24 cellular contexts compared by ENCODE assay signal in the genomic region with DNA sequence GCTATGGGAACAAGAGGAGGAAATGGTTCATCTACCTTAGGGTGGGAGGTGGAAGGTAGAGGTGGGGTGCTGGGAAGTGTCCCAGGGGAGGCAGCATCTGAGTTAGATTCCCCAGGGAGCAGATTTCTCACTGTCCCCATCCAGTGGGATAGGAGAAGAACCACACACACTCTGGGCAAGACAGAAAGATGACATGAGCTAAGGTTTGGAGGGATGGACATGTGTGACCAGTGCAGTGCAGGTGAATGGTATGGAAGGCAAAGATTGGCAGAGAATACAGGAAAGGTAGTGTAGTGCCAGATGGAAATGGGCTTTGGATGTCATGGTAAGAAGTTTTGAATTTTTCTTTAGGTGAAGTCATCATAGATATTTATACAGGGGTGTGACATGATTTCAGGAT. TPM values are rescaled to one million over a fixed set of nuclear protein-coding genes. Genes with fewer than 3 reads are reported as not detected.
DNase-seq lines count a peak whose midpoint lies in the region; ATAC-seq and TF ChIP-seq lines count a peak whose summit lies in the region.
"Had no signal": no experiment of that assay in that cellular context is flagged by ENCODE, and none has a peak within 500 bp of the region (broad histone marks: within the 10 kb centered on the region; RNA-seq: fewer than 3 reads in every experiment).

No MANE protein-coding gene starts in this region.

- H3K4me1 Mint-ChIP-seq in activated T-cell treated with anti-CD3 and anti-CD28 coated beads, Interleukin-2, amount 50 U/mL, for 72 hours (ENCODE audit: low read depth) = peaks cover 12% of the 10 kb centered on the region
- H3K4me1 Mint-ChIP-seq: CD8-positive, alpha-beta memory T cell had no signal

- DNase-seq in activated T-cell treated with anti-CD3 and anti-CD28 coated beads, Interleukin-2, amount 50 U/mL, for 72 hours = no peak
- no peak for DNase-seq in activated T-cell treated with anti-CD3 and anti-CD28 coated beads for 4 hours
- no peak for DNase-seq in RWPE2 (ENCODE audit: low spot score)
- no peak for DNase-seq in epithelial cell of prostate (ENCODE audit: low read depth, low spot score)
- no peak for DNase-seq in DMS153 treated with DMSO at 0.1 percent for 48 hours (lab: John Stamatoyannopoulos, UW; ENCODE audit: unreplicated experiment)
- DNase-seq in HT-29 (ENCODE audit: low spot score) = no peak
- DNase-seq: CD8-positive, alpha-beta memory T cell; DMS53; EL; GF-D8; HFFc6; NCI-H1105; NCI-H146; NCI-H2029; NCI-H226; NCI-H510A treated with DMSO at 0.1 percent for 48 hours; NCI-H774; NK-92 treated with Interleukin-12 subunit alpha and Interleukin-12 subunit beta, amount 100 ng/mL, for 24 hours had no signal

- H3K36me3 Mint-ChIP-seq in activated T-cell treated with anti-CD3 and anti-CD28 coated beads, Interleukin-2, amount 50 U/mL, for 72 hours (ENCODE audit: insufficient read depth in 2 of 2) = no peaks in the 10 kb centered on the region

- H3K27ac ChIP-seq in RWPE2 (ENCODE audit: poor library complexity, severe bottlenecking) = peak overlapping the region; percentile 7
- H3K27ac ChIP-seq in epithelial cell of prostate = peak overlapping the region; percentile 35
- peak overlapping the region; percentile 4 to 13 for H3K27ac ChIP-seq in liver (ENCODE audit: low read depth in 1 of 2, low read length in 2 of 2)
- H3K27ac ChIP-seq: C4-2B, SJSA1 had no signal

- TF ChIP-seq RAD21 in liver (IDR thresholded peaks at IDR 0.05) = no peak

- ATAC-seq in activated T-cell treated with anti-CD3 and anti-CD28 coated beads, Interleukin-2, amount 50 U/mL, for 72 hours (replicated peaks in 1 of 2) = no peak
- ATAC-seq in RWPE2 (ENCODE audit: low read depth) (no peak), HG02973 (IDR thresholded peaks at IDR 0.05; ENCODE audit: unreplicated experiment) (no peak)
- ATAC-seq: Panc1 had no signal

- peaks cover 6% of the 10 kb centered on the region for H3K27me3 Mint-ChIP-seq in activated T-cell treated with anti-CD3 and anti-CD28 coated beads, Interleukin-2, amount 50 U/mL, for 72 hours (ENCODE audit: low read depth)
- H3K27me3 Mint-ChIP-seq: IgD-negative memory B cell had no signal

- no peaks in the 10 kb centered on the region for H3K9me3 Mint-ChIP-seq in activated T-cell treated with anti-CD3 and anti-CD28 coated beads, Interleukin-2, amount 50 U/mL, for 72 hours
- H3K9me3 Mint-ChIP-seq: CD8-positive, alpha-beta memory T cell; HFFc6; IgD-negative memory B cell had no signal

- H3K4me1 ChIP-seq in RWPE2 (ENCODE audit: insufficient read depth, poor library complexity, severe bottlenecking) (peaks cover 12% of the 10 kb centered on the region), liver (ENCODE audit: control insufficient read depth in 4 of 4, insufficient read depth in 4 of 4, low read length in 3 of 4) (peaks cover 4 to 28% (median 13%) of the 10 kb centered on the region in 4 donors)
- H3K4me1 ChIP-seq: SJSA1 had no signal

- peak overlapping the region in 1 of 2 donors; percentile 69 for H3K4me3 Mint-ChIP-seq in activated T-cell treated with anti-CD3 and anti-CD28 coated beads, Interleukin-2, amount 50 U/mL, for 72 hours
- H3K4me3 Mint-ChIP-seq: CD8-positive, alpha-beta memory T cell; HFFc6; IgD-negative memory B cell had no signal

- no peaks in the 10 kb centered on the region for H3K9me3 ChIP-seq in RWPE2 (ENCODE audit: severe bottlenecking)
- H3K9me3 ChIP-seq in liver (ENCODE audit: control insufficient read depth in 4 of 4, low read length in 3 of 4) = no peaks in the 10 kb centered on the region
- H3K9me3 ChIP-seq: SJSA1 had no signal

- H3K4me3 ChIP-seq in RWPE2 (ENCODE audit: severe bottlenecking) (no peak overlapping the region), liver (ENCODE audit: low read depth in 1 of 3, low read length in 3 of 3) (no peak overlapping the region)
- H3K4me3 ChIP-seq: SJSA1 had no signal

- TF ChIP-seq CTCF in RWPE2 (IDR thresholded peaks at IDR 0.05; ENCODE audit: poor library complexity, severe bottlenecking) (no peak), liver (IDR thresholded peaks at IDR 0.05; ENCODE audit: low read depth, low read length, missing input control) (no peak)

- no peak overlapping the region for H3K9ac ChIP-seq in liver (ENCODE audit: low read depth in 1 of 2, low read length in 2 of 2)

- H3K27me3 ChIP-seq in RWPE2 (ENCODE audit: insufficient read depth, poor library complexity, severe bottlenecking) (no peaks in the 10 kb centered on the region), liver (ENCODE audit: control insufficient read depth in 4 of 4, insufficient read depth in 4 of 4, low read length in 3 of 4) (no peaks in the 10 kb centered on the region)
- H3K27me3 ChIP-seq: SJSA1 had no signal

- H3K36me3 ChIP-seq in RWPE2 (ENCODE audit: low read depth) = no peaks in the 10 kb centered on the region
- no peaks in the 10 kb centered on the region for H3K36me3 ChIP-seq in liver (ENCODE audit: control insufficient read depth in 4 of 4, insufficient read depth in 3 of 4, low read depth in 1 of 4, low read length in 3 of 4)

- H3K27ac Mint-ChIP-seq in activated T-cell treated with anti-CD3 and anti-CD28 coated beads, Interleukin-2, amount 50 U/mL, for 72 hours = peak overlapping the region; percentile 44
- H3K27ac Mint-ChIP-seq: HFFc6, IgD-negative memory B cell had no signal

TF ChIP-seq in liver, 16 proteins besides CTCF, POLR2A, EP300 and RAD21:
- no peak for TF ChIP-seq JUND (IDR thresholded peaks at IDR 0.05)
- TF ChIP-seq, protein P1, sequence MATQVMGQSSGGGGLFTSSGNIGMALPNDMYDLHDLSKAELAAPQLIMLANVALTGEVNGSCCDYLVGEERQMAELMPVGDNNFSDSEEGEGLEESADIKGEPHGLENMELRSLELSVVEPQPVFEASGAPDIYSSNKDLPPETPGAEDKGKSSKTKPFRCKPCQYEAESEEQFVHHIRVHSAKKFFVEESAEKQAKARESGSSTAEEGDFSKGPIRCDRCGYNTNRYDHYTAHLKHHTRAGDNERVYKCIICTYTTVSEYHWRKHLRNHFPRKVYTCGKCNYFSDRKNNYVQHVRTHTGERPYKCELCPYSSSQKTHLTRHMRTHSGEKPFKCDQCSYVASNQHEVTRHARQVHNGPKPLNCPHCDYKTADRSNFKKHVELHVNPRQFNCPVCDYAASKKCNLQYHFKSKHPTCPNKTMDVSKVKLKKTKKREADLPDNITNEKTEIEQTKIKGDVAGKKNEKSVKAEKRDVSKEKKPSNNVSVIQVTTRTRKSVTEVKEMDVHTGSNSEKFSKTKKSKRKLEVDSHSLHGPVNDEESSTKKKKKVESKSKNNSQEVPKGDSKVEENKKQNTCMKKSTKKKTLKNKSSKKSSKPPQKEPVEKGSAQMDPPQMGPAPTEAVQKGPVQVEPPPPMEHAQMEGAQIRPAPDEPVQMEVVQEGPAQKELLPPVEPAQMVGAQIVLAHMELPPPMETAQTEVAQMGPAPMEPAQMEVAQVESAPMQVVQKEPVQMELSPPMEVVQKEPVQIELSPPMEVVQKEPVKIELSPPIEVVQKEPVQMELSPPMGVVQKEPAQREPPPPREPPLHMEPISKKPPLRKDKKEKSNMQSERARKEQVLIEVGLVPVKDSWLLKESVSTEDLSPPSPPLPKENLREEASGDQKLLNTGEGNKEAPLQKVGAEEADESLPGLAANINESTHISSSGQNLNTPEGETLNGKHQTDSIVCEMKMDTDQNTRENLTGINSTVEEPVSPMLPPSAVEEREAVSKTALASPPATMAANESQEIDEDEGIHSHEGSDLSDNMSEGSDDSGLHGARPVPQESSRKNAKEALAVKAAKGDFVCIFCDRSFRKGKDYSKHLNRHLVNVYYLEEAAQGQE (IDR thresholded peaks at IDR 0.05) = no peak
- no peak for TF ChIP-seq HNF4A (conservative IDR thresholded peaks at IDR 0.05)
- TF ChIP-seq NR2F2 (IDR thresholded peaks at IDR 0.05) = no peak
- TF ChIP-seq, protein P2, sequence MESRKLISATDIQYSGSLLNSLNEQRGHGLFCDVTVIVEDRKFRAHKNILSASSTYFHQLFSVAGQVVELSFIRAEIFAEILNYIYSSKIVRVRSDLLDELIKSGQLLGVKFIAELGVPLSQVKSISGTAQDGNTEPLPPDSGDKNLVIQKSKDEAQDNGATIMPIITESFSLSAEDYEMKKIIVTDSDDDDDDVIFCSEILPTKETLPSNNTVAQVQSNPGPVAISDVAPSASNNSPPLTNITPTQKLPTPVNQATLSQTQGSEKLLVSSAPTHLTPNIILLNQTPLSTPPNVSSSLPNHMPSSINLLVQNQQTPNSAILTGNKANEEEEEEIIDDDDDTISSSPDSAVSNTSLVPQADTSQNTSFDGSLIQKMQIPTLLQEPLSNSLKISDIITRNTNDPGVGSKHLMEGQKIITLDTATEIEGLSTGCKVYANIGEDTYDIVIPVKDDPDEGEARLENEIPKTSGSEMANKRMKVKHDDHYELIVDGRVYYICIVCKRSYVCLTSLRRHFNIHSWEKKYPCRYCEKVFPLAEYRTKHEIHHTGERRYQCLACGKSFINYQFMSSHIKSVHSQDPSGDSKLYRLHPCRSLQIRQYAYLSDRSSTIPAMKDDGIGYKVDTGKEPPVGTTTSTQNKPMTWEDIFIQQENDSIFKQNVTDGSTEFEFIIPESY (IDR thresholded peaks at IDR 0.05) = no peak
- TF ChIP-seq TAF1 (conservative IDR thresholded peaks at IDR 0.05) = no peak
- TF ChIP-seq FOXA1 (IDR thresholded peaks at IDR 0.05) = no peak
- no peak for TF ChIP-seq GABPA (IDR thresholded peaks at IDR 0.05 in 1 of 2, conservative IDR thresholded peaks at IDR 0.05 in 1 of 2)
- TF ChIP-seq EGR1 (IDR thresholded peaks at IDR 0.05; ENCODE audit: low read depth in 2 of 2) = no peak
- TF ChIP-seq FOXA2 (IDR thresholded peaks at IDR 0.05) = no peak
- no peak for TF ChIP-seq YY1 (IDR thresholded peaks at IDR 0.05)

RNA-seq across cellular contexts. Expression of a gene that starts 11.3 kb away (rescaled TPM):
- 100 to 1,000 TPM; 115 to 182 TPM for total RNA-seq in activated T-cell treated with anti-CD3 and anti-CD28 coated beads, Interleukin-2, amount 50 U/mL, for 72 hours
- 10 to 100 TPM; 34.4 to 36.3 TPM for total RNA-seq in liver
- 10 to 100 TPM; 24.1 to 37.0 TPM for polyA plus RNA-seq in liver
- 112 and 135 TPM in 2 replicates for total RNA-seq in HT-29 (2014; rRNA removed; shearing (Covaris generic))
